ENCODE assay signal across 3 cellular contexts in the genomic region with DNA sequence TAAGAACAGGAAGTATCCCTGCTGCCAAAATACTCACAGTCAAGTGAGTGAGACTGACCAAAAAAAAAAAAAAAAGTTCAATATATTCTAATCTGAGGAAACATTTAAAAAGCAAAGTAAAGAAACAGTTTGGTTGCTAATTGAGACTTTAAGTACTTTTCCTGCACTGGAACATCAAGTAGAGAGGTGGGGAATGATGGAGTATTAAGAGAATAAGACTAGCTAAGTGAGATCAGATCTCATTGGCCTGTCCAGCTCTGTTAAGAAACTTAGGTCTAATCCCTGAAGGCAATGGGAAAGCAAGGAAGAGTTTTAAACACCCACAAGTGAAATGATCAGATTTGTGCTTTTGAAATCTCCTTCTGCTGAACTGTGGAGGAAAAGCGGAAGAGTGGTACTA.
TF ChIP-seq lines count a peak whose summit lies in the region.

No MANE protein-coding gene starts in this region.

TF ChIP-seq in IMR-90, 13 proteins besides CTCF, POLR2A, EP300 and RAD21:
- TF ChIP-seq SMC3 (IDR thresholded peaks at IDR 0.05; ENCODE audit: low read depth, low read length) (no peak), NFE2L2 (IDR thresholded peaks at IDR 0.05; ENCODE audit: low read depth, low read length) (no peak), MAZ (IDR thresholded peaks at IDR 0.05; ENCODE audit: borderline replicate concordance, low read depth, low read length) (no peak), MXI1 (IDR thresholded peaks at IDR 0.05; ENCODE audit: borderline replicate concordance, low read depth, low read length) (no peak), RFX5 (IDR thresholded peaks at IDR 0.05; ENCODE audit: low read depth, low read length) (no peak)

TF ChIP-seq in WTC11, 78 proteins besides CTCF, POLR2A, EP300 and RAD21:
- TF ChIP-seq ZNF121 (CRISPR knock-in tag; IDR thresholded peaks at IDR 0.05) (no peak), GTF2I (CRISPR knock-in tag; conservative IDR thresholded peaks at IDR 0.05) (no peak)
- TF ChIP-seq, protein P1, sequence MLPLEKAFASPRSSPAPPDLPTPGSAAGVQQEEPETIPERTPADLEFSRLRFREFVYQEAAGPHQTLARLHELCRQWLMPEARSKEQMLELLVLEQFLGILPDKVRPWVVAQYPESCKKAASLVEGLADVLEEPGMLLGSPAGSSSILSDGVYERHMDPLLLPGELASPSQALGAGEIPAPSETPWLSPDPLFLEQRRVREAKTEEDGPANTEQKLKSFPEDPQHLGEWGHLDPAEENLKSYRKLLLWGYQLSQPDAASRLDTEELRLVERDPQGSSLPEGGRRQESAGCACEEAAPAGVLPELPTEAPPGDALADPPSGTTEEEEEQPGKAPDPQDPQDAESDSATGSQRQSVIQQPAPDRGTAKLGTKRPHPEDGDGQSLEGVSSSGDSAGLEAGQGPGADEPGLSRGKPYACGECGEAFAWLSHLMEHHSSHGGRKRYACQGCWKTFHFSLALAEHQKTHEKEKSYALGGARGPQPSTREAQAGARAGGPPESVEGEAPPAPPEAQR (CRISPR knock-in tag; IDR thresholded peaks at IDR 0.05), result no peak
TF ChIP-seq in WTC11: peak in this region for 0.

TF ChIP-seq in endothelial cell of umbilical vein, 7 proteins besides CTCF, POLR2A, EP300 and RAD21:
- no peak for TF ChIP-seq POLR2AphosphoS5 (IDR thresholded peaks at IDR 0.05; ENCODE audit: insufficient read depth, low read depth, low read length)
- no peak for TF ChIP-seq MYC (IDR thresholded peaks at IDR 0.05; ENCODE audit: low read depth, low read length)
- no peak for TF ChIP-seq JUN (IDR thresholded peaks at IDR 0.05; ENCODE audit: borderline replicate concordance, insufficient read depth, insufficient read length, low read depth)
- no peak for TF ChIP-seq EZH2 (IDR thresholded peaks at IDR 0.05; ENCODE audit: borderline replicate concordance, low read depth, low read length, severe bottlenecking)
- TF ChIP-seq FOS (IDR thresholded peaks at IDR 0.05; ENCODE audit: borderline replicate concordance, insufficient read depth, low read length), result no peak
- TF ChIP-seq, protein P2, sequence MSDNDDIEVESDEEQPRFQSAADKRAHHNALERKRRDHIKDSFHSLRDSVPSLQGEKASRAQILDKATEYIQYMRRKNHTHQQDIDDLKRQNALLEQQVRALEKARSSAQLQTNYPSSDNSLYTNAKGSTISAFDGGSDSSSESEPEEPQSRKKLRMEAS (IDR thresholded peaks at IDR 0.05; ENCODE audit: insufficient read depth, insufficient read length), result no peak
- no peak for TF ChIP-seq GATA2 (IDR thresholded peaks at IDR 0.05; ENCODE audit: insufficient read depth, insufficient read length, low read depth, low read length)
